ENCODE assay signal across 9 cellular contexts in the genomic region with DNA sequence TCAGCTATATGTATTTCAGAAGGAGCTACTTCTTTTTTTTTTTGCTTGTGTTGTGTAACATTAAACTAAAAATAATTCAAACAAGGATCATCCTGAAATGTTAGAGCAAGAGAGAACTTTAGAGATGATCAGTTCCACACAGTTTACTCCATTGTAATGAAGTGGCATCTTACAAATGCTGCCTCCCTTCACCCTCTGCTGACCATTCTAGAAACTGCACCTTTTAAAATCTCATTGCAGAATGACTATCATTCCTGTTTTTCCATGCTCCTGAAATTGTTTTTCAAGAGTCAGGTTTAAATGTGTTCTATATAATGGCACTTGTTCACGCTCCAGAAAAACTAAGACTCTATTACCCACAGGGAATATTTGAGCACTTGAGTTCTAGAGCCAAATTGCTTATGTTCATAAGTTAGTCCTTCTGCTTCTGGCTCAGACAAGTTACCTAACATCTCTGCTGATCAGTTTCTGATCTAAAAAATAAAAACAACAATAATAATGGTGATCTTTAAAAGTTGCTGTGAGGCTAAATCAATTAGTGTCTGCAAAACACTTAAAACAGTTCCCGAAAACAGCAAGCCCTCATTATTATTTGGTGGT. TPM values are rescaled to one million over a fixed set of nuclear protein-coding genes. Genes with fewer than 3 reads are reported as not detected.
DNase-seq lines count a peak whose midpoint lies in the region; ATAC-seq and TF ChIP-seq lines count a peak whose summit lies in the region.
"Had no signal": no experiment of that assay in that cellular context is flagged by ENCODE, and none has a peak within 500 bp of the region (broad histone marks: within the 10 kb centered on the region; RNA-seq: fewer than 3 reads in every experiment).

No MANE protein-coding gene starts in this region.

- no peaks in the 10 kb centered on the region for H3K9me3 Mint-ChIP-seq in stimulated activated naive B cell treated with anti-CD40 and anti-IgM and Interleukin-4, amounts not matched to agents 10 μg/mL and 1 μg/mL and 100 μg/mL, for 72 hours
- H3K9me3 Mint-ChIP-seq in activated naive CD8-positive, alpha-beta T cell treated with anti-CD3 and anti-CD28 coated beads for 36 hours: no peaks in the 10 kb centered on the region

- H3K9me3 ChIP-seq in SK-N-SH: no peaks in the 10 kb centered on the region
- H3K9me3 ChIP-seq in gastroesophageal sphincter: no peaks in the 10 kb centered on the region
- H3K9me3 ChIP-seq: SJCRH30 had no signal

- POLR2A ChIA-PET in SK-N-SH (lab: Yijun Ruan, JAX): no interaction called here

- CTCF ChIA-PET in SK-N-SH (lab: Yijun Ruan, JAX): interaction anchor here (0.6 to 6.3 kb wide), 31 partner anchors 10 to 1994 kb away, joined by 3 to 81 read pairs (median 4); no protein-coding TSS in a partner anchor

- no peak for TF ChIP-seq POLR2A in gastroesophageal sphincter (IDR thresholded peaks at IDR 0.05)

- H3K27ac Mint-ChIP-seq in stimulated activated naive B cell treated with anti-CD40 and anti-IgM and Interleukin-4, amounts not matched to agents 10 μg/mL and 1 μg/mL and 100 μg/mL, for 72 hours: no peak overlapping the region
- no peak overlapping the region for H3K27ac Mint-ChIP-seq in activated naive CD8-positive, alpha-beta T cell treated with anti-CD3 and anti-CD28 coated beads for 36 hours

- H3K4me1 ChIP-seq in SK-N-SH (ENCODE audit: control insufficient read depth in 1 of 2, insufficient read depth in 2 of 2, low read depth in 1 of 2, low read length in 1 of 2): no peaks in the 10 kb centered on the region
- H3K4me1 ChIP-seq in gastroesophageal sphincter: no peaks in the 10 kb centered on the region
- H3K4me1 ChIP-seq: SJCRH30 had no signal

- no peak overlapping the region for H3K4me3 Mint-ChIP-seq in stimulated activated naive B cell treated with anti-CD40 and anti-IgM and Interleukin-4, amounts not matched to agents 10 μg/mL and 1 μg/mL and 100 μg/mL, for 72 hours
- H3K4me3 Mint-ChIP-seq in activated naive CD8-positive, alpha-beta T cell treated with anti-CD3 and anti-CD28 coated beads for 36 hours: no peak overlapping the region

- H3K4me2 ChIP-seq in SK-N-SH: no peak overlapping the region

- no peaks in the 10 kb centered on the region for H3K9me2 ChIP-seq in SK-N-SH

- H4K20me1 ChIP-seq in SK-N-SH (ENCODE audit: insufficient read depth): no peaks in the 10 kb centered on the region

- peak; percentile 45 for DNase-seq in D341Med (ENCODE audit: low spot score)
- peak; percentile 13 for DNase-seq in HPDE6-E6E7 (ENCODE audit: extremely low spot score)
- peak; percentile 34 for DNase-seq in SK-N-SH
- no peak for DNase-seq in stimulated activated naive B cell treated with anti-CD40 and anti-IgM and Interleukin-4, amounts not matched to agents 10 μg/mL and 1 μg/mL and 100 μg/mL, for 72 hours
- DNase-seq in activated T-cell treated with anti-CD3 and anti-CD28 coated beads, Interleukin-2, amount 50 U/mL, for 1 hour: no peak
- no peak for DNase-seq in activated naive CD8-positive, alpha-beta T cell treated with anti-CD3 and anti-CD28 coated beads for 36 hours

- ATAC-seq in GM19351 (IDR thresholded peaks at IDR 0.05; ENCODE audit: unreplicated experiment) (peak; percentile 89), gastroesophageal sphincter (no peak)
- ATAC-seq in stimulated activated naive B cell treated with anti-CD40 and anti-IgM and Interleukin-4, amounts not matched to agents 10 μg/mL and 1 μg/mL and 100 μg/mL, for 72 hours (replicated peaks): peak; percentile 50 to 56

- H3K4me1 Mint-ChIP-seq in stimulated activated naive B cell treated with anti-CD40 and anti-IgM and Interleukin-4, amounts not matched to agents 10 μg/mL and 1 μg/mL and 100 μg/mL, for 72 hours: no peaks in the 10 kb centered on the region
- no peaks in the 10 kb centered on the region for H3K4me1 Mint-ChIP-seq in activated naive CD8-positive, alpha-beta T cell treated with anti-CD3 and anti-CD28 coated beads for 36 hours

- H3F3A ChIP-seq in SK-N-SH (replicated peaks; ENCODE audit: insufficient read depth): no peaks in the 10 kb centered on the region

- H2AFZ ChIP-seq in SK-N-SH (ENCODE audit: low read depth): no peak overlapping the region

- no peaks in the 10 kb centered on the region for H3K79me2 ChIP-seq in SK-N-SH (ENCODE audit: insufficient read depth)

- no peaks in the 10 kb centered on the region for H3K36me3 Mint-ChIP-seq in stimulated activated naive B cell treated with anti-CD40 and anti-IgM and Interleukin-4, amounts not matched to agents 10 μg/mL and 1 μg/mL and 100 μg/mL, for 72 hours
- no peaks in the 10 kb centered on the region for H3K36me3 Mint-ChIP-seq in activated naive CD8-positive, alpha-beta T cell treated with anti-CD3 and anti-CD28 coated beads for 36 hours

- TF ChIP-seq EP300 in SK-N-SH (IDR thresholded peaks at IDR 0.05; ENCODE audit: borderline replicate concordance in 1 of 2, low read depth in 1 of 2, low read length in 1 of 2) (no peak), gastroesophageal sphincter (IDR thresholded peaks at IDR 0.05) (no peak)

- H3K4me3 ChIP-seq in SK-N-SH (ENCODE audit: low read depth in 2 of 2, low read length in 1 of 2): no peak overlapping the region
- H3K4me3 ChIP-seq in gastroesophageal sphincter: no peak overlapping the region
- H3K4me3 ChIP-seq: SJCRH30 had no signal

- no peak overlapping the region for H3K9ac ChIP-seq in SK-N-SH

- H3K27ac ChIP-seq in SK-N-SH (ENCODE audit: low read depth in 2 of 2, low read length in 1 of 2) (no peak overlapping the region), gastroesophageal sphincter (no peak overlapping the region)
- H3K27ac ChIP-seq: SJCRH30 had no signal

- TF ChIP-seq CTCF in SK-N-SH (IDR thresholded peaks at IDR 0.05) (peak; percentile 86), gastroesophageal sphincter (IDR thresholded peaks at IDR 0.05) (peak; percentile 57 to 70 (median 66))

- H3K27me3 Mint-ChIP-seq in stimulated activated naive B cell treated with anti-CD40 and anti-IgM and Interleukin-4, amounts not matched to agents 10 μg/mL and 1 μg/mL and 100 μg/mL, for 72 hours: peaks cover 5 to 13% of the 10 kb centered on the region in 2 donors
- peaks cover 21% of the 10 kb centered on the region for H3K27me3 Mint-ChIP-seq in activated naive CD8-positive, alpha-beta T cell treated with anti-CD3 and anti-CD28 coated beads for 36 hours

- TF ChIP-seq RAD21 in SK-N-SH (IDR thresholded peaks at IDR 0.05; ENCODE audit: low read length): peak; percentile 89

- no peaks in the 10 kb centered on the region for H3K27me3 ChIP-seq in SK-N-SH (ENCODE audit: insufficient read depth)
- no peaks in the 10 kb centered on the region for H3K27me3 ChIP-seq in gastroesophageal sphincter
- H3K27me3 ChIP-seq: SJCRH30 had no signal

- 31% methylated on average over 2 of the region's 2 CpGs for WGBS in SK-N-SH (ENCODE audit: low lambda C conversion rate)
- whole genome bisulfite sequencing in gastroesophageal sphincter (ENCODE audit: low coverage in 1 of 2), 2 donors: 35 to 38% methylated on average over 2 of the region's 2 CpGs

- H3K36me3 ChIP-seq in SK-N-SH (replicated peaks in 1 of 2; ENCODE audit: control insufficient read depth in 1 of 2, insufficient read depth in 2 of 2, low read length in 1 of 2): no peaks in the 10 kb centered on the region
- H3K36me3 ChIP-seq in gastroesophageal sphincter: no peaks in the 10 kb centered on the region
- H3K36me3 ChIP-seq: SJCRH30 had no signal

TF ChIP-seq in SK-N-SH, 30 proteins besides CTCF, POLR2A, EP300 and RAD21:
- TF ChIP-seq FOSL2 (IDR thresholded peaks at IDR 0.05; ENCODE audit: borderline replicate concordance, low read depth): no peak
- TF ChIP-seq SMC3 (IDR thresholded peaks at IDR 0.05; ENCODE audit: low read depth, low read length): peak; percentile 92

RNA-seq across cellular contexts. Expression of gene SLC44A5, which starts 21.5 kb away (rescaled TPM):
- 4.9 and 7.8 TPM in 2 replicates for polyA plus RNA-seq in SK-N-SH (2012; rRNA removed)
- polyA plus RNA-seq in SK-N-SH (2012; cell fraction: cytosol; rRNA removed): 6.4 and 6.9 TPM in 2 replicates
- polyA plus RNA-seq in SK-N-SH (2012; cell fraction: nucleus; rRNA removed): 6.2 and 14.2 TPM in 2 replicates
- 1 to 10 TPM in 1 of 4 donors, under 1 TPM in 3; 0.27 to 1.1 (median 0.42) TPM for total RNA-seq in gastroesophageal sphincter
- under 1 TPM; 0.19 to 0.28 TPM for total RNA-seq in activated naive CD8-positive, alpha-beta T cell treated with anti-CD3 and anti-CD28 coated beads for 36 hours

Comparison
In these comparisons a context has a peak if more than half of its experiments do, and no peak if none do; other contexts are left out.
1. DNase-seq: peak in D341Med (single experiment), HPDE6-E6E7 (single experiment) and SK-N-SH (single experiment); none in stimulated activated naive B cell treated with anti-CD40 and anti-IgM and Interleukin-4, amounts not matched to agents 10 μg/mL and 1 μg/mL and 100 μg/mL, for 72 hours (single experiment), activated T-cell treated with anti-CD3 and anti-CD28 coated beads, Interleukin-2, amount 50 U/mL, for 1 hour (single experiment) and activated naive CD8-positive, alpha-beta T cell treated with anti-CD3 and anti-CD28 coated beads for 36 hours (single experiment).